1 cellular context compared by ENCODE assay signal in the genomic region with DNA sequence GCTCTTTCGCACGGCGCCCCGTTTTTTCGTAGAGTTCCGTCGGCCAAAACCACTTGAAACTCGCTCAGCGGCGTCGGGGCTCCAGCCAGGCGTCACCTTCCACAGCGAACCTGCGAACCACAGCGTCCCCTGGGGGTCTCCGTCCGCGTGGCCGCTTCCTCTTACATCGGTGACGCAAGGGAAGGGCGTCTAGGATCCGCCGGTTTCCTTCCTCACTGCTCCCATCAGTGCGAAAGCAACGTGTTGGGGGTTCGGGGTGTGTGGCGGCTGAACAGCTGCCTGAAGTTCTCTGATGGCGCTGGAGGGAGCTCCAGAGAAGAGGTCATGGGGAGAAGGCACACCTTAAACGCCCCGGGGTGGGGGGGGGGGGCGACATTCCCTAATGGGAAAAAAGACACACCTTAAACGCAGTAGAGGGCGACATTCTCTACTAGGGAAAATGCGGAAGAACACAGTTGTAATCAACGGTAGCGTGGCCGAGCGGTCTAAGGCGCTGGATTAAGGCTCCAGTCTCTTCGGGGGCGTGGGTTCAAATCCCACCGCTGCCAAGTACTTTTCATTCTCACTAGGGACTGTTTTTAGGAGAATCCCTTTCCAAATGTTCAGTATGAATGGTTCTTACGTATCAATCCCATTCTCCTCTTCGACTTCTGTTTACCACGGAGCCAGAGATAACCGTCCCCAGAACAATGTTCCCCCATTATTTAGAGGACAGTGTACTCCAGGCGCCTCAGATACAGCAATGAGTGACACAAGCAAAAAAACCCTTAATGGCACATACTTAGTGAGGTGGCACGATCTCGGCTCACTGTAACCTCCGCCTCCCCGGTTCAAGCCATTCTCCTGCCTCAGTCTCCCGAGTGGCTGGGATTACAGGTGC.
TF ChIP-seq lines count a peak whose summit lies in the region.

No MANE protein-coding gene starts in this region.

TF ChIP-seq in IMR-90, 13 proteins besides CTCF, POLR2A, EP300 and RAD21 (continued from another document):
- TF ChIP-seq FOS (IDR thresholded peaks at IDR 0.05; ENCODE audit: low read depth, low read length) (0 out of 2 replicates have a peak, but pooled peaks have one; percentile 17), RCOR1 (IDR thresholded peaks at IDR 0.05; ENCODE audit: insufficient replicate concordance, low read length) (no peak), MAZ (IDR thresholded peaks at IDR 0.05; ENCODE audit: borderline replicate concordance, low read depth, low read length) (no peak), SMC3 (IDR thresholded peaks at IDR 0.05; ENCODE audit: low read depth, low read length) (peak; percentile 35; the same call in 1 of the 2 replicates), MAFK (IDR thresholded peaks at IDR 0.05; ENCODE audit: low read depth, low read length) (no peak), RFX5 (IDR thresholded peaks at IDR 0.05; ENCODE audit: low read depth, low read length) (no peak), CEBPB (IDR thresholded peaks at IDR 0.05; ENCODE audit: low read depth, low read length) (peak; percentile 84)
- TF ChIP-seq, protein P1, sequence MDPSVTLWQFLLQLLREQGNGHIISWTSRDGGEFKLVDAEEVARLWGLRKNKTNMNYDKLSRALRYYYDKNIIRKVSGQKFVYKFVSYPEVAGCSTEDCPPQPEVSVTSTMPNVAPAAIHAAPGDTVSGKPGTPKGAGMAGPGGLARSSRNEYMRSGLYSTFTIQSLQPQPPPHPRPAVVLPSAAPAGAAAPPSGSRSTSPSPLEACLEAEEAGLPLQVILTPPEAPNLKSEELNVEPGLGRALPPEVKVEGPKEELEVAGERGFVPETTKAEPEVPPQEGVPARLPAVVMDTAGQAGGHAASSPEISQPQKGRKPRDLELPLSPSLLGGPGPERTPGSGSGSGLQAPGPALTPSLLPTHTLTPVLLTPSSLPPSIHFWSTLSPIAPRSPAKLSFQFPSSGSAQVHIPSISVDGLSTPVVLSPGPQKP (IDR thresholded peaks at IDR 0.05; ENCODE audit: borderline replicate concordance, low read depth, low read length) = no peak
